Comparison of ENCODE assay signal across 1 cellular context in the genomic region with DNA sequence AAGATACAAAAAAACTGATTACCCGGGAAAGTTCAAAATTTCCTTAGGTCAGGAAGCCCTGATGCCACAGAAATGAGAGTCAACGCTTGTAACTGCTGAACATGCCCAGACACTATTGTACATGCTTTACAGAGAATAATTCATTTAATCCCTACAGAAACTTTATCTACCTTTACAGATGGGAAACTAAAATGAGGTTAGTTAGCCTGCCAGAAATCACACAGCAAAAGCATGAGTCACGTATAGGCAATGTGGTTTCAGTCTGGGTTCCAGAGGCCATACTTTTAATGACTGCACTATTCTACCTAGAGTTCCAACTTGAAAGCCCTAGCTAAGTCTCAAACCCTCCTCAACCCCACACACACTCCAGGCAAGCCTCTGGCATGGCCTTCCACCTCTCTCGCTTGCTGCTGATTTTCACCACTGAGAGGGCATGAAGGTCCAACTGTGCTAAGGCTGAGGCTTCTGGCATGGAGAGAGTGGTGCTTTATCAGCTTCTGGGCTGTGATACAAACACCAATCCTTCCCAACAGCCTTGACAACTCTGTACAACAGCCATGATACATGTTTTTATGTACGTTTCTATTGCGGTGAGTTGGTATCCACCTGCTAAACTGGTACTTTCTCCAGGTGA.
TF ChIP-seq lines count a peak whose summit lies in the region.

No MANE protein-coding gene starts in this region.

TF ChIP-seq in GM12878, 131 proteins besides CTCF, POLR2A, EP300 and RAD21 (continued from another document):
- TF ChIP-seq, protein P1, sequence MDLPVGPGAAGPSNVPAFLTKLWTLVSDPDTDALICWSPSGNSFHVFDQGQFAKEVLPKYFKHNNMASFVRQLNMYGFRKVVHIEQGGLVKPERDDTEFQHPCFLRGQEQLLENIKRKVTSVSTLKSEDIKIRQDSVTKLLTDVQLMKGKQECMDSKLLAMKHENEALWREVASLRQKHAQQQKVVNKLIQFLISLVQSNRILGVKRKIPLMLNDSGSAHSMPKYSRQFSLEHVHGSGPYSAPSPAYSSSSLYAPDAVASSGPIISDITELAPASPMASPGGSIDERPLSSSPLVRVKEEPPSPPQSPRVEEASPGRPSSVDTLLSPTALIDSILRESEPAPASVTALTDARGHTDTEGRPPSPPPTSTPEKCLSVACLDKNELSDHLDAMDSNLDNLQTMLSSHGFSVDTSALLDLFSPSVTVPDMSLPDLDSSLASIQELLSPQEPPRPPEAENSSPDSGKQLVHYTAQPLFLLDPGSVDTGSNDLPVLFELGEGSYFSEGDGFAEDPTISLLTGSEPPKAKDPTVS (IDR thresholded peaks at IDR 0.05; ENCODE audit: low read depth, low read length): no peak
